30 cellular contexts compared by ENCODE assay signal in the genomic region with DNA sequence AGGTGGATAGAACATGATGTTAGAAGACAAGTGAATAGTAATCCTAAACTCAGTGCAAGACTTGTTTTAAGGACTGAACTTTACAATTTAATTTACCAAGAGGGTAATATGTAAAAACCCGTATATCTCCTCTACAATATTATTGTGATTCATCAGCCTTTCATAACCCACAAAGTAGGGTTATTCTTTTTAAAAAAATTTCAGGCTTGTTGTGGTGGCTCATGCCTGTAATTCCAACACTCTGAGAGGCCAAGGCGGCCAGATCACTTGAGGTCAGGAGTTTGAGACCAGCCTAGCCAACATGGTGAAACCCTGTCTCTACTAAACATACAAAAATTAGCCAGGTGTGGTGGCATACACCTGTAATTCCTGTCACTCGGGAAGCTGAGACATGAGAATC. TPM values are rescaled to one million over a fixed set of nuclear protein-coding genes. Genes with fewer than 3 reads are reported as not detected.
DNase-seq lines count a peak whose midpoint lies in the region; ATAC-seq, FAIRE-seq and TF ChIP-seq lines count a peak whose summit lies in the region.
"Had no signal": no experiment of that assay in that cellular context is flagged by ENCODE, and none has a peak within 500 bp of the region (broad histone marks: within the 10 kb centered on the region; RNA-seq: fewer than 3 reads in every experiment).

No MANE protein-coding gene starts in this region.

- H3K9me3 Mint-ChIP-seq in activated naive CD8-positive, alpha-beta T cell treated with anti-CD3 and anti-CD28 coated beads, Interleukin-2, amount 50 U/mL, for 24 hours: no peaks in the 10 kb centered on the region

- DNase-seq in HS-27A (ENCODE audit: low read depth) (peak; percentile 69), astrocyte of the hippocampus (ENCODE audit: low read depth, low spot score) (peak; percentile 24), iris pigment epithelial cell (ENCODE audit: low read depth) (peak; percentile 83), frontal cortex (ENCODE audit: low spot score in 2 of 2) (no peak)
- no peak for DNase-seq in activated effector memory CD4-positive, alpha-beta T cell treated with Interleukin-2 at 50 U/mL for 16 hours
- DNase-seq in activated CD4-positive, alpha-beta T cell treated with anti-CD3 and anti-CD28 coated beads for 1 hour: no peak
- DNase-seq in activated naive CD8-positive, alpha-beta T cell treated with anti-CD3 and anti-CD28 coated beads, Interleukin-2, amount 50 U/mL, for 24 hours: no peak
- DNase-seq: activated CD4-positive, alpha-beta T cell treated with anti-CD3 and anti-CD28 coated beads for 48 hours; activated naive CD4-positive, alpha-beta T cell treated with anti-CD3 and anti-CD28 coated beads, Interleukin-2, amount 50 U/mL, for 16 hours; activated T-cell treated with anti-CD3 and anti-CD28 coated beads, Interleukin-2, amount 50 U/mL, for 72 hours; aorta; BE2C; effector CD8-positive, alpha-beta T cell; H9; lower lobe of right lung; NCI-H2081; NCI-H345; NCI-H774; SK-N-SH; T-helper 17 cell; upper lobe of right lung had no signal

- no peaks in the 10 kb centered on the region for H3K36me3 Mint-ChIP-seq in activated naive CD8-positive, alpha-beta T cell treated with anti-CD3 and anti-CD28 coated beads, Interleukin-2, amount 50 U/mL, for 24 hours (ENCODE audit: low read depth)

- TF ChIP-seq CTCF in 22Rv1 (IDR thresholded peaks at IDR 0.05): no peak

- no peaks in the 10 kb centered on the region for H3K27me3 Mint-ChIP-seq in activated naive CD8-positive, alpha-beta T cell treated with anti-CD3 and anti-CD28 coated beads, Interleukin-2, amount 50 U/mL, for 24 hours
- H3K27me3 Mint-ChIP-seq: T-helper 17 cell had no signal

- no peak overlapping the region for H3K4me3 Mint-ChIP-seq in activated naive CD8-positive, alpha-beta T cell treated with anti-CD3 and anti-CD28 coated beads, Interleukin-2, amount 50 U/mL, for 24 hours
- H3K4me3 Mint-ChIP-seq: activated T-cell treated with anti-CD3 and anti-CD28 coated beads, Interleukin-2, amount 50 U/mL, for 72 hours; H9; neural crest cell; T-helper 17 cell had no signal

- no peak overlapping the region for H3K27ac Mint-ChIP-seq in activated naive CD8-positive, alpha-beta T cell treated with anti-CD3 and anti-CD28 coated beads, Interleukin-2, amount 50 U/mL, for 24 hours
- H3K27ac Mint-ChIP-seq: activated T-cell treated with anti-CD3 and anti-CD28 coated beads, Interleukin-2, amount 50 U/mL, for 72 hours; H9; T-helper 17 cell had no signal

- no peaks in the 10 kb centered on the region for H3K4me1 Mint-ChIP-seq in activated naive CD8-positive, alpha-beta T cell treated with anti-CD3 and anti-CD28 coated beads, Interleukin-2, amount 50 U/mL, for 24 hours
- H3K4me1 Mint-ChIP-seq: H9, neural crest cell, T-helper 17 cell had no signal

- peak overlapping the region; percentile 46; the same call in 1 of the 2 replicates for H3K27ac ChIP-seq in 22Rv1
- H3K27ac ChIP-seq: lower lobe of right lung, prostate gland, upper lobe of right lung had no signal

- ATAC-seq in activated naive CD8-positive, alpha-beta T cell treated with anti-CD3 and anti-CD28 coated beads, Interleukin-2, amount 50 U/mL, for 24 hours: no peak
- ATAC-seq: activated T-cell treated with anti-CD3 and anti-CD28 coated beads, Interleukin-2, amount 50 U/mL, for 72 hours; GM12878; T-helper 17 cell had no signal

- FAIRE-seq in frontal cortex (lab: Jason Lieb, UNC): no peak
- FAIRE-seq: GM12878, keratinocyte had no signal

RNA-seq across cellular contexts. Expression of a gene that starts 7.2 kb away (rescaled TPM):
- not detected for total RNA-seq in frontal cortex
- total RNA-seq: A172; activated T-cell treated with anti-CD3 and anti-CD28 coated beads, Interleukin-2, amount 50 U/mL, for 72 hours; GM12878; H9; lower lobe of right lung; neural crest cell; prostate gland; skeletal muscle tissue; T-helper 17 cell; upper lobe of right lung had no signal

RNA-seq across cellular contexts. Expression of a gene that starts 26.2 kb away (rescaled TPM):
- total RNA-seq in frontal cortex: 1.2 TPM
- total RNA-seq: A172; activated T-cell treated with anti-CD3 and anti-CD28 coated beads, Interleukin-2, amount 50 U/mL, for 72 hours; aorta; cerebellum; GM12878; H9; lower lobe of right lung; mucosa of gallbladder; neural crest cell; prostate gland; skeletal muscle tissue; T-helper 17 cell; upper lobe of right lung had no signal

Comparison
In these comparisons a context has a peak if more than half of its experiments do, and no peak if none do; other contexts are left out.
1. DNase-seq: peak in HS-27A (single experiment), astrocyte of the hippocampus (single experiment) and iris pigment epithelial cell (single experiment); none in activated effector memory CD4-positive, alpha-beta T cell treated with Interleukin-2 at 50 U/mL for 16 hours (single experiment), frontal cortex (0 of 2), activated CD4-positive, alpha-beta T cell treated with anti-CD3 and anti-CD28 coated beads for 1 hour (single experiment) and activated naive CD8-positive, alpha-beta T cell treated with anti-CD3 and anti-CD28 coated beads, Interleukin-2, amount 50 U/mL, for 24 hours (single experiment).